16 cellular contexts compared by ENCODE assay signal in the genomic region with DNA sequence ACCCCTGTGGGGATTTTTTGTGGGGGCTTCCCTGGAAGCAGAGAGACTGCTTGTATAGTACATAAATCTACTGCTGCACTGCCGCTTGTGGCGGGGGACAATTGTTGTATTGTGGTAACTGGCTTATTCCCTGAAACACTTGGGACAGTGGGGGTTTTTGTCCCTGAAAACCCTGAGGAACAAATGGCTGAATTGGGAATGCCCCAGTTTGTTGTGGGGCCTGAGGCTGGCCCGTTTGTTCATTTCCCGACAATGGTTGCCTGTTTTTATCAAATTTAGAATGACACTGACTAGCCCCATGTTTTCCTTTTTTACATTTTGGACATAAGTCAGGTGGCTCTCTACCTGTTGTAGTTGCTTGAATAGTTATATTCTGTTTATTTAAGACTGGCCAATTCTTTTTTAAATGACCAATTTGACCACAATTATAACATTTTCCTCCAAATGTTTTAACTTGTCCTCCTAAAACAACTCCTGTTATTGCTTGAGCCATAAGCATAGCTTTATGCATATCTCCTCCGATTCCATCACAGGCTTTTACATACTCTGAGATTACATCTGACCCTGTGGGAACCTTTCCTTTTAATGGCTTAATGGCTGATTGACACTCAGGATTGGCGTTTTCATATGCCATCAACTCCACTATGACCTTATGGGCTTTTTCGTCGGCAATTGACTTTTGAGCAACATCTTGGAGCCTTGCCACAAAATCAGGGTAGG. TPM values are rescaled to one million over a fixed set of nuclear protein-coding genes. Genes with fewer than 3 reads are reported as not detected.
"Had no signal": no experiment of that assay in that cellular context is flagged by ENCODE, and none has a peak within 500 bp of the region (broad histone marks: within the 10 kb centered on the region; RNA-seq: fewer than 3 reads in every experiment).

No MANE protein-coding gene starts in this region.

RNA-seq across cellular contexts. Expression of gene TREH, which starts 47.7 kb away (rescaled TPM):
- total RNA-seq: activated CD4-positive, alpha-beta memory T cell treated with anti-CD3 and anti-CD28 coated beads, Interleukin-2, amount 10 ng/mL, durations not matched to agents 7 days and 5 days; activated CD4-positive, alpha-beta T cell treated with anti-CD3 and anti-CD28 coated beads, Interleukin-2, amount 10 ng/mL, durations not matched to agents 7 days and 5 days; activated naive CD4-positive, alpha-beta T cell treated with anti-CD3 and anti-CD28 coated beads, Interleukin-2, amount 50 U/mL, for 72 hours; activated naive CD8-positive, alpha-beta T cell treated with anti-CD3 and anti-CD28 coated beads, Interleukin-2, amount 10 ng/mL, durations not matched to agents 7 days and 5 days; activated T-cell treated with anti-CD3 and anti-CD28 coated beads, Interleukin-2, amount 50 U/mL, for 72 hours; astrocyte; bronchial epithelial cell; cardiac septum; chondrocyte; dermis blood vessel endothelial cell; endothelial cell of umbilical vein; fibroblast of lung; fibroblast of villous mesenchyme; gastroesophageal sphincter; glomerular endothelial cell; T-helper 1 cell treated with Interleukin-12 subunit alpha and Interleukin-12 subunit beta and Interleukin-4 antibody, amounts not matched to agents 30 ng/mL and 1 ng/mL, for 36 hours had no signal
